ENCODE assay signal across 8 cellular contexts in the genomic region with DNA sequence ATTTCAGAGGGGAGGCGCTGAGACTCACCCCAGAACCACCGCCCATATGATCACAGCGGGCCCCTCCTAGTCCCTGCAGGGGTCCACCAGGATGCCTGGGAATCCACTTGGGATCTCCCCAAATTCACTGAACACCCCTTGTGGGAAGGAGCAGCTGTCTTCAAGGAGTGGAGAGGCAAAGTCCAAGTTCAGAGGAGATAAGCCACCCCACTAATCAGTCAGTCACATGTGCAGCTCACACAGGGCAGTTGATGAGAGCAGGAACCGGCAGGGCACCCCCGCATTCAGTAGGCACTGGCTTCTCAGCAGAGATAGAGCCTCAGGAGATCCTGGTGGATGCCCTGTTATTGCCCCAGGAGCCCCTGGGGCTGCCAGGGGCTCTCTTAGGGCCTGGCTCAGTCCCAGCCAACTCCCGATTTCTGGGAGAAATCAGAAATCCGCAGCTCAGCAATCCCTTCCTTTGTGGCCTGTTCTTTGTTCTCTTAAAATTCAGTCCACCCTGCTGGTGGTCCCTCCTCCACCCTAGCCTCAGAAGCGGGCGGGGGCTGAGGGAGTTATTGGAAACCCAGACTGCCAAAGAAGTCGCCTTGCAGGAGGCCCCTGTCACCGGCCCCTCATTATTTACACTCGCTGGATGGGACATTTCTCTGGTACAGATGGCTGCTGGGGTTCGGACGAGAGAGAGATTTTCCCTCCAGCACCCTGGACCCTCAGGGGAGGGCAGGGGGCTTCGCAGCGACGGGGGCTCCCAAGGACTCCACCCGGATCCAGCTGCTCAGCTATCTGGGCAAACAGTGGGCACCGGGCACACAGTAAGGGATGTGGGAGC. TPM values are rescaled to one million over a fixed set of nuclear protein-coding genes. Genes with fewer than 3 reads are reported as not detected.
DNase-seq lines count a peak whose midpoint lies in the region; ATAC-seq and TF ChIP-seq lines count a peak whose summit lies in the region.

No MANE protein-coding gene starts in this region.

- ATAC-seq in body of pancreas: peak; percentile 32
- ATAC-seq in GM18870 (IDR thresholded peaks at IDR 0.05; ENCODE audit: unreplicated experiment): no peak

- no peak for TF ChIP-seq EP300 in tibial nerve (IDR thresholded peaks at IDR 0.05)

- DNase-seq in AG10803 (ENCODE audit: low read depth) (no peak), KBM-7 (peak; percentile 25), body of pancreas (peak; percentile 84 to 92 (median 90)), lower leg skin (ENCODE audit: low spot score in 2 of 2) (no peak), tibial nerve (ENCODE audit: low spot score in 2 of 2) (no peak), D341Med (ENCODE audit: low spot score) (no peak), NOMO-1 treated with dmso at 0.1 percent for 144 hours (lab: John Stamatoyannopoulos, UW; ENCODE audit: unreplicated experiment) (no peak)

- peak overlapping the region; percentile 96 to 99 (median 96) for H3K27ac ChIP-seq in body of pancreas
- H3K27ac ChIP-seq in tibial nerve: peak overlapping the region; percentile 95 to 99 (median 99)

- H3K9me3 ChIP-seq in body of pancreas (no peaks in the 10 kb centered on the region), tibial nerve (no peaks in the 10 kb centered on the region)

- TF ChIP-seq POLR2A in body of pancreas (IDR thresholded peaks at IDR 0.05): peak; percentile 67 to 93 (median 92)
- no peak for TF ChIP-seq POLR2A in lower leg skin (IDR thresholded peaks at IDR 0.05)
- TF ChIP-seq POLR2A in tibial nerve (IDR thresholded peaks at IDR 0.05): no peak

- intact Hi-C loops in body of pancreas (cut with DNase I) (loop anchor here (10.0 kb wide), 1 partner anchor 55 kb away; no protein-coding TSS in a partner anchor), lower leg skin (cut with DNase I; ENCODE audit: low total_unique reads) (no loop called here)

- H3K27me3 ChIP-seq in body of pancreas (no peaks in the 10 kb centered on the region), tibial nerve (no peaks in the 10 kb centered on the region)

- in situ Hi-C loops in KBM-7 (cut with MboI; ENCODE audit: low pct_unique_long_range_greater_than_20kb, low sequenced_read_pairs): no loop called here

- H3K4me3 ChIP-seq in AG10803 (ENCODE audit: low read length) (peak overlapping the region; percentile 95), body of pancreas (peak overlapping the region; percentile 74 to 91), lower leg skin (ENCODE audit: low read depth, poor library complexity, severe bottlenecking) (peak overlapping the region; percentile 81), tibial nerve (peak overlapping the region; percentile 90 to 99 (median 96))

- H3K36me3 ChIP-seq in body of pancreas (replicated peaks in 1 of 2; ENCODE audit: insufficient read depth in 1 of 2, low read depth in 2 of 2): no peaks in the 10 kb centered on the region
- H3K36me3 ChIP-seq in tibial nerve: no peaks in the 10 kb centered on the region

- WGBS in body of pancreas, 2 donors: 4 to 6% methylated on average over 15 to 19 of the region's 19 CpGs
- 5 to 11% methylated on average over 19 of the region's 19 CpGs for WGBS in lower leg skin, 2 donors
- WGBS in tibial nerve, 2 donors: 3 to 8% methylated on average over 16 to 17 of the region's 19 CpGs

- TF ChIP-seq CTCF in AG10803 (conservative IDR thresholded peaks at IDR 0.05; ENCODE audit: low read length): no peak
- TF ChIP-seq CTCF in body of pancreas (IDR thresholded peaks at IDR 0.05): peak in 1 of 7 experiments; percentile 0
- TF ChIP-seq CTCF in lower leg skin (IDR thresholded peaks at IDR 0.05): no peak
- TF ChIP-seq CTCF in tibial nerve (IDR thresholded peaks at IDR 0.05): no peak

- peaks cover 53% of the 10 kb centered on the region for H3K4me1 ChIP-seq in body of pancreas
- peaks cover 3 to 57% (median 45%) of the 10 kb centered on the region in 4 donors for H3K4me1 ChIP-seq in tibial nerve

RNA-seq across cellular contexts. Expression of gene CDC42EP4, which starts 1.9 kb away (rescaled TPM):
- total RNA-seq in body of pancreas (10 to 100 TPM; 47.0 to 60.6 TPM), lower leg skin (10 to 100 TPM; 33.0 to 94.6 (median 69.7) TPM), tibial nerve (100 to 1,000 TPM in 3 of 4 donors, 10 to 100 TPM in 1; 93.3 to 121 (median 117) TPM)

RNA-seq across cellular contexts. Expression of gene CPSF4L, which starts 48.3 kb away (rescaled TPM):
- total RNA-seq in body of pancreas (not detected), lower leg skin (not detected), tibial nerve (not detected)

Comparison
In these comparisons a context has a peak if more than half of its experiments do, and no peak if none do; other contexts are left out.
1. DNase-seq: peak in KBM-7 (single experiment) and body of pancreas (4 of 4); none in AG10803 (single experiment), lower leg skin (0 of 2), tibial nerve (0 of 2), D341Med (single experiment) and NOMO-1 treated with dmso at 0.1 percent for 144 hours (single experiment).
2. POLR2A ChIP-seq: peak in body of pancreas (3 of 3); none in lower leg skin (0 of 2) and tibial nerve (0 of 2).
3. Peak in every context shown above with its lines, with median percentiles within 50 percentile points of each other: H3K4me3 ChIP-seq.